Comparison of ENCODE assay signal across 8 cellular contexts in genomic region chr9:106862946-106863740, GRCh38. TPM values are rescaled to one million over a fixed set of nuclear protein-coding genes. Genes with fewer than 3 reads are reported as not detected.
DNase-seq lines count a peak whose midpoint lies in the region; ATAC-seq, FAIRE-seq and TF ChIP-seq lines count a peak whose summit lies in the region.

ZNF462 (plus strand) TSS chr9:106863166; CDS start chr9:106923384, 60,218 bp downstream.

- TF ChIP-seq EP300 in SK-N-SH (IDR thresholded peaks at IDR 0.05; ENCODE audit: borderline replicate concordance in 1 of 2, low read depth in 1 of 2, low read length in 1 of 2), result no peak

- H3K27me3 ChIP-seq in HL-60 (ENCODE audit: insufficient read depth, poor library complexity, severe bottlenecking) (peaks cover 75% of the 10 kb centered on the region), SK-N-SH (ENCODE audit: insufficient read depth) (no peaks in the 10 kb centered on the region; the same call in 1 of the 2 replicates), mesendoderm (ENCODE audit: insufficient read depth, low read length, poor library complexity) (peaks cover 2% of the 10 kb centered on the region), thyroid gland (no peaks in the 10 kb centered on the region)

- peak within 1 kb of the TSS; percentile 10 for H2BK120ac ChIP-seq in mesendoderm (ENCODE audit: low read depth, low read length)

- H3K9me3 Mint-ChIP-seq in CD14-positive monocyte, result peaks cover 0 to 37% (median 16%) of the 10 kb centered on the region in 7 donors

- no peaks in the 10 kb centered on the region for H3K9me3 ChIP-seq in SK-N-SH
- no peaks in the 10 kb centered on the region for H3K9me3 ChIP-seq in thyroid gland

- peaks cover 11% of the 10 kb centered on the region for H3F3A ChIP-seq in SK-N-SH (replicated peaks; ENCODE audit: insufficient read depth)

- no peak within 1 kb of the TSS for H2AK5ac ChIP-seq in mesendoderm (ENCODE audit: low read length)

- no peak for TF ChIP-seq RAD21 in SK-N-SH (IDR thresholded peaks at IDR 0.05; ENCODE audit: low read length)

- FAIRE-seq in endometrium (lab: Jason Lieb, UNC), result peak; percentile 8

- CTCF ChIA-PET in SK-N-SH (lab: Yijun Ruan, JAX), result interaction anchor here (0.8 to 3.6 kb wide), 15 partner anchors 10 to 1022 kb away, joined by 3 to 21 read pairs (median 4); no protein-coding TSS in a partner anchor

- TF ChIP-seq CTCF in CD14-positive monocyte (IDR thresholded peaks at IDR 0.05), result no peak
- no peak for TF ChIP-seq CTCF in HL-60 (IDR thresholded peaks at IDR 0.05; ENCODE audit: insufficient read depth, low read length)
- TF ChIP-seq CTCF in SK-N-SH (IDR thresholded peaks at IDR 0.05), result peak; percentile 3
- peak in 5 of 6 experiments; percentile 91 to 100 (median 94) for TF ChIP-seq CTCF in thyroid gland (IDR thresholded peaks at IDR 0.05)

- 2% methylated on average over 29 of the region's 29 CpGs for WGBS in SK-N-SH (ENCODE audit: low lambda C conversion rate)
- no CpG with 5 or more reads among the region's 29 CpGs for WGBS in mesendoderm (ENCODE audit: extremely low coverage, insufficient coverage, low lambda C conversion rate)
- WGBS in thyroid gland, 2 donors, result 0 to 1% methylated on average over 29 of the region's 29 CpGs

- H3K27ac ChIP-seq in HL-60 (replicated peaks) (no peak within 1 kb of the TSS), SK-N-SH (ENCODE audit: low read depth in 2 of 2, low read length in 1 of 2) (peak within 1 kb of the TSS; percentile 84 to 96), mesendoderm (ENCODE audit: low read depth, low read length) (peak within 1 kb of the TSS; percentile 85), thyroid gland (peak within 1 kb of the TSS; percentile 91 to 92 (median 92))

- H4K8ac ChIP-seq in mesendoderm (ENCODE audit: low read depth, low read length), result no peak within 1 kb of the TSS

- H3K79me2 ChIP-seq in SK-N-SH (ENCODE audit: insufficient read depth), result peaks cover 46% of the 10 kb centered on the region
- peaks cover 35% of the 10 kb centered on the region for H3K79me2 ChIP-seq in mesendoderm (ENCODE audit: control insufficient read depth, insufficient read depth, low read length)

- peak within 1 kb of the TSS; percentile 92 for H2BK5ac ChIP-seq in mesendoderm (ENCODE audit: low read length)

- DNase-seq in CD14-positive monocyte (ENCODE audit: low spot score) (no peak), HL-60 (ENCODE audit: low read depth in 1 of 2, low spot score in 1 of 2) (no peak), SK-N-SH (peak; percentile 59), mesendoderm (peak; percentile 96), thyroid gland (peak; percentile 55 to 69)

- TF ChIP-seq POLR2A in thyroid gland (IDR thresholded peaks at IDR 0.05), result peak in 1 of 2 donors; percentile 42

- H3K36me3 Mint-ChIP-seq in CD14-positive monocyte, result peaks cover 0 to 14% of the 10 kb centered on the region in 2 donors

- H3K9ac ChIP-seq in SK-N-SH (peak within 1 kb of the TSS; percentile 94), mesendoderm (ENCODE audit: low read length) (peak within 1 kb of the TSS; percentile 89)

- H3K27ac Mint-ChIP-seq in CD14-positive monocyte, result peak within 1 kb of the TSS in 3 of 7 donors; percentile 2 to 76 (median 67)

- no peak within 1 kb of the TSS for H2BK15ac ChIP-seq in mesendoderm (replicated peaks; ENCODE audit: low read depth)

- intact Hi-C loops in CD14-positive monocyte (cut with micrococcal nuclease), result no loop called here
- intact Hi-C loops in thyroid gland (cut with DNase I), result no loop called here

- H3K4me1 Mint-ChIP-seq in CD14-positive monocyte, result peaks cover 49% of the 10 kb centered on the region

- no peaks in the 10 kb centered on the region for H4K20me1 ChIP-seq in SK-N-SH (ENCODE audit: insufficient read depth)

- H3K27me3 Mint-ChIP-seq in CD14-positive monocyte (ENCODE audit: low read depth in 3 of 3), result peaks cover 68 to 73% (median 70%) of the 10 kb centered on the region in 3 donors

- H3K56ac ChIP-seq in mesendoderm (ENCODE audit: low read length), result peak within 1 kb of the TSS; percentile 94

- peak within 1 kb of the TSS; percentile 7; the same call in 1 of the 2 replicates for H3K4me3 ChIP-seq in HL-60 (replicated peaks; ENCODE audit: insufficient read depth, low read length)
- peak within 1 kb of the TSS; percentile 64 to 91 for H3K4me3 ChIP-seq in SK-N-SH (ENCODE audit: low read depth in 2 of 2, low read length in 1 of 2)
- peak within 1 kb of the TSS; percentile 83 for H3K4me3 ChIP-seq in mesendoderm (ENCODE audit: low read length)
- H3K4me3 ChIP-seq in thyroid gland (replicated peaks in 1 of 3), result peak within 1 kb of the TSS; percentile 64 to 92 (median 87)

- H2AFZ ChIP-seq in SK-N-SH (ENCODE audit: low read depth), result peak within 1 kb of the TSS; percentile 98

- peaks cover 2% of the 10 kb centered on the region for H3K79me1 ChIP-seq in mesendoderm (ENCODE audit: low read length)

- H3K23ac ChIP-seq in mesendoderm (ENCODE audit: low read length), result peak within 1 kb of the TSS; percentile 69

- no peaks in the 10 kb centered on the region; a peak in 2 of 4 replicates for H3K4me1 ChIP-seq in SK-N-SH (ENCODE audit: control insufficient read depth in 1 of 2, insufficient read depth in 2 of 2, low read depth in 1 of 2, low read length in 1 of 2)
- peaks cover 5% of the 10 kb centered on the region for H3K4me1 ChIP-seq in mesendoderm (ENCODE audit: control insufficient read depth, low read depth, low read length)
- peaks cover 19 to 31% of the 10 kb centered on the region in 2 donors for H3K4me1 ChIP-seq in thyroid gland

- POLR2A ChIA-PET in SK-N-SH (lab: Yijun Ruan, JAX), result interaction anchor here (0.7 to 1.8 kb wide), 4 partner anchors 17 to 165 kb away, joined by 3 to 10 read pairs (median 4); no protein-coding TSS in a partner anchor

- H3K4me3 Mint-ChIP-seq in CD14-positive monocyte, result peak within 1 kb of the TSS; percentile 84 to 92

- H3K9me2 ChIP-seq in SK-N-SH, result no peaks in the 10 kb centered on the region

- H3K4me2 ChIP-seq in SK-N-SH (peak within 1 kb of the TSS; percentile 93), mesendoderm (ENCODE audit: low read length) (peak within 1 kb of the TSS; percentile 82)

- H3K18ac ChIP-seq in mesendoderm (ENCODE audit: low read length), result peak within 1 kb of the TSS; percentile 82

- ATAC-seq in HG03442 (IDR thresholded peaks at IDR 0.05; ENCODE audit: unreplicated experiment), result no peak
- no peak for ATAC-seq in GM21619 (IDR thresholded peaks at IDR 0.05; ENCODE audit: unreplicated experiment)

- no peak within 1 kb of the TSS for H3K4ac ChIP-seq in mesendoderm (ENCODE audit: low read depth, low read length)

- H3K36me3 ChIP-seq in SK-N-SH (replicated peaks in 1 of 2; ENCODE audit: control insufficient read depth in 1 of 2, insufficient read depth in 2 of 2, low read length in 1 of 2) (no peaks in the 10 kb centered on the region), mesendoderm (ENCODE audit: control insufficient read depth, insufficient read depth, low read length) (no peaks in the 10 kb centered on the region), thyroid gland (no peaks in the 10 kb centered on the region)

- no peak within 1 kb of the TSS for H4K5ac ChIP-seq in mesendoderm (ENCODE audit: low read length)

TF ChIP-seq in SK-N-SH, 30 proteins besides CTCF, POLR2A, EP300 and RAD21:
- TF ChIP-seq SMC3 (IDR thresholded peaks at IDR 0.05; ENCODE audit: low read depth, low read length) (peak; percentile 30; the same call in 1 of the 2 replicates), GABPA (IDR thresholded peaks at IDR 0.05; ENCODE audit: low read depth) (no peak), YY1 (IDR thresholded peaks at IDR 0.05; ENCODE audit: low read depth) (peak; percentile 79), TAF1 (IDR thresholded peaks at IDR 0.05; ENCODE audit: borderline replicate concordance, low read depth, low read length) (peak; percentile 8), REST (IDR thresholded peaks at IDR 0.05; ENCODE audit: low read depth, low read length) (no peak), CHD2 (IDR thresholded peaks at IDR 0.05; ENCODE audit: low read length, partially characterized antibody) (peak; percentile 43), MAX (IDR thresholded peaks at IDR 0.05; ENCODE audit: low read depth) (peak; percentile 30; the same call in 1 of the 2 replicates), MXI1 (IDR thresholded peaks at IDR 0.05; ENCODE audit: low read depth, low read length) (peak; percentile 31; the same call in 1 of the 2 replicates), FOSL2 (IDR thresholded peaks at IDR 0.05; ENCODE audit: borderline replicate concordance, low read depth) (no peak)

RNA-seq across cellular contexts. Expression of gene ZNF462, which starts in this region (rescaled TPM):
- not detected for polyA plus RNA-seq in CD14-positive monocyte
- polyA plus RNA-seq in SK-N-SH (2012; rRNA removed), result 5.2 and 5.5 TPM in 2 replicates
- polyA plus RNA-seq in SK-N-SH (2012; cell fraction: cytosol; rRNA removed), result 3.4 and 3.8 TPM in 2 replicates
- 6.8 and 10.0 TPM in 2 replicates for polyA plus RNA-seq in SK-N-SH (2012; cell fraction: nucleus; rRNA removed)
- polyA plus RNA-seq in mesendoderm (2013, experiment 1 of 2), result 11.5 TPM
- polyA plus RNA-seq in mesendoderm (2013, experiment 2 of 2), result 11.7 TPM
- 10 to 100 TPM; 33.3 to 60.4 (median 46.3) TPM for total RNA-seq in thyroid gland

Comparison
In these comparisons a context has a peak if more than half of its experiments do, and no peak if none do; other contexts are left out.
1. DNase-seq: peak in SK-N-SH (single experiment), mesendoderm (single experiment) and thyroid gland (2 of 2); none in CD14-positive monocyte (single experiment) and HL-60 (0 of 2).
2. CTCF ChIP-seq: peak in SK-N-SH (single experiment) and thyroid gland (5 of 6); none in CD14-positive monocyte (single experiment) and HL-60 (single experiment).
3. H3K4me3 ChIP-seq: peak in every context shown above with its lines; median percentile 87 in thyroid gland; 83 in mesendoderm; 78 in SK-N-SH; 7 in HL-60.